In genomic region chr2:206083602-206084467, GRCh38 we compare ENCODE assay signal across 8 cellular contexts. TPM values are rescaled to one million over a fixed set of nuclear protein-coding genes. Genes with fewer than 3 reads are reported as not detected.
DNase-seq lines count a peak whose midpoint lies in the region; ATAC-seq, FAIRE-seq and TF ChIP-seq lines count a peak whose summit lies in the region.

No MANE protein-coding gene starts in this region.

- H2BK12ac ChIP-seq in H9 (ENCODE audit: insufficient read length, low read depth, low read length), result no peak overlapping the region

- no peak for TF ChIP-seq POLR2A in H54 (IDR thresholded peaks at IDR 0.05; ENCODE audit: low read depth, low read length)

- no peak overlapping the region for H3K23ac ChIP-seq in H9 (ENCODE audit: insufficient read length, low read depth, low read length)

- no peak overlapping the region for H4K5ac ChIP-seq in H9 (ENCODE audit: insufficient read length, low read depth, low read length)

- H4K8ac ChIP-seq in H9 (replicated peaks; ENCODE audit: insufficient read length, low read depth, low read length), result no peak overlapping the region

- H2AK5ac ChIP-seq in H9 (ENCODE audit: insufficient read length, low read length), result no peak overlapping the region

- no peak overlapping the region for H3K56ac ChIP-seq in H9 (ENCODE audit: insufficient read length, low read depth, low read length)

- H3K9me3 Mint-ChIP-seq in CD4-positive, alpha-beta T cell, result no peaks in the 10 kb centered on the region
- no peaks in the 10 kb centered on the region for H3K9me3 Mint-ChIP-seq in H9
- H3K9me3 Mint-ChIP-seq in effector memory CD8-positive, alpha-beta T cell, result no peaks in the 10 kb centered on the region

- no peaks in the 10 kb centered on the region for H4K20me1 ChIP-seq in H9 (ENCODE audit: control insufficient read depth, insufficient read depth, insufficient read length)

- H2BK20ac ChIP-seq in H9 (ENCODE audit: low read depth, low read length, poor library complexity, severe bottlenecking), result no peak overlapping the region

- peak overlapping the region; percentile 95 for H3K27ac ChIP-seq in CD4-positive, alpha-beta T cell (ENCODE audit: low read depth, low read length)
- H3K27ac ChIP-seq in H9 (ENCODE audit: insufficient read length, low read depth, low read length), result peak overlapping the region; percentile 98
- H3K27ac ChIP-seq in muscle layer of duodenum (ENCODE audit: low read length), result peak overlapping the region; percentile 99
- peak overlapping the region; percentile 53 to 100 for H3K27ac ChIP-seq in aorta (ENCODE audit: low read depth in 1 of 2, low read length in 2 of 2)

- H3K27me3 ChIP-seq in CD4-positive, alpha-beta T cell (ENCODE audit: control insufficient read depth, insufficient read depth, low read length), result no peaks in the 10 kb centered on the region
- H3K27me3 ChIP-seq in H9 (ENCODE audit: insufficient read depth, low read length) (no peaks in the 10 kb centered on the region), muscle layer of duodenum (ENCODE audit: low read depth, low read length) (no peaks in the 10 kb centered on the region), aorta (ENCODE audit: control insufficient read depth in 1 of 2, insufficient read depth in 2 of 2, low read length in 1 of 2) (no peaks in the 10 kb centered on the region)

- peaks cover 19% of the 10 kb centered on the region; the same call in 1 of the 2 replicates for H3K79me2 ChIP-seq in H9 (ENCODE audit: insufficient read depth, low read length)

- no peak for TF ChIP-seq CTCF in CD4-positive, alpha-beta T cell (IDR thresholded peaks at IDR 0.05)
- TF ChIP-seq CTCF in H9 (conservative IDR thresholded peaks at IDR 0.05), result no peak

- no peak overlapping the region for H2BK120ac ChIP-seq in H9 (ENCODE audit: low read depth, low read length, poor library complexity, severe bottlenecking)

- no peak for FAIRE-seq in H54 (lab: Jason Lieb, UNC)

- H3K23me2 ChIP-seq in H9 (ENCODE audit: insufficient read length, low read depth, low read length, poor library complexity, severe bottlenecking), result peaks cover 2% of the 10 kb centered on the region

- peak overlapping the region; percentile 91 for H3K4me2 ChIP-seq in H9 (ENCODE audit: insufficient read depth, insufficient read length, low read length)

- H3K79me1 ChIP-seq in H9 (ENCODE audit: insufficient read depth, low read depth, low read length, poor library complexity, severe bottlenecking), result no peaks in the 10 kb centered on the region

- peaks cover 23% of the 10 kb centered on the region for H3K36me3 Mint-ChIP-seq in CD4-positive, alpha-beta T cell (ENCODE audit: low read depth)
- peaks cover 4 to 20% (median 11%) of the 10 kb centered on the region in 3 experiments; a peak in 6 of 7 replicates for H3K36me3 Mint-ChIP-seq in H9 (ENCODE audit: insufficient read depth in 1 of 3, low read depth in 3 of 3)
- peaks cover 28% of the 10 kb centered on the region for H3K36me3 Mint-ChIP-seq in effector memory CD8-positive, alpha-beta T cell (ENCODE audit: insufficient read depth)

- H3K4me1 ChIP-seq in H9 (ENCODE audit: insufficient read depth, low read length) (peaks cover 14% of the 10 kb centered on the region; the same call in 1 of the 2 replicates), muscle layer of duodenum (ENCODE audit: control insufficient read depth in 1 of 2, insufficient read depth in 2 of 2, low read length in 2 of 2) (peaks cover 0 to 11% of the 10 kb centered on the region in 2 donors), aorta (ENCODE audit: control insufficient read depth in 1 of 2, insufficient read depth in 2 of 2, low read length in 2 of 2) (no peaks in the 10 kb centered on the region)

- ATAC-seq in CD4-positive, alpha-beta T cell (ENCODE audit: poor library complexity), result no peak
- ATAC-seq in effector memory CD8-positive, alpha-beta T cell (replicated peaks), result no peak
- no peak for ATAC-seq in aorta (ENCODE audit: low FRiP score)
- no peak for ATAC-seq in HG03045 (IDR thresholded peaks at IDR 0.05; ENCODE audit: unreplicated experiment)

- peak overlapping the region; percentile 92 for H3K27ac Mint-ChIP-seq in CD4-positive, alpha-beta T cell
- H3K27ac Mint-ChIP-seq in H9, result peak overlapping the region; percentile 98 to 100 (median 100)
- peak overlapping the region; percentile 99 to 100 for H3K27ac Mint-ChIP-seq in effector memory CD8-positive, alpha-beta T cell

- peaks cover 0 to 5% of the 10 kb centered on the region in 2 donors for H3K36me3 ChIP-seq in muscle layer of duodenum (ENCODE audit: control insufficient read depth in 1 of 2, insufficient read depth in 2 of 2, low read length in 2 of 2)
- H3K36me3 ChIP-seq in aorta (ENCODE audit: control insufficient read depth in 1 of 2, insufficient read depth in 2 of 2, low read length in 1 of 2), result no peaks in the 10 kb centered on the region

- H3K18ac ChIP-seq in H9 (ENCODE audit: insufficient read length, low read depth, low read length), result no peak overlapping the region

- H3K9ac ChIP-seq in H9 (ENCODE audit: extremely low read depth, insufficient read length, low read length), result peak overlapping the region; percentile 94

- no peak overlapping the region for H3T11ph ChIP-seq in H9 (ENCODE audit: low read length)

- H3K4me3 Mint-ChIP-seq in CD4-positive, alpha-beta T cell, result peak overlapping the region; percentile 98
- H3K4me3 Mint-ChIP-seq in H9, result peak overlapping the region; percentile 94 to 96
- peak overlapping the region; percentile 98 to 99 for H3K4me3 Mint-ChIP-seq in effector memory CD8-positive, alpha-beta T cell

- CTCF ChIA-PET in CD4-positive, alpha-beta T cell (lab: Charles Lee), result interaction anchor here (0.6 to 0.7 kb wide), 2 partner anchors 30 to 1544 kb away, joined by 3 read pairs; no protein-coding TSS in a partner anchor

- H3K4ac ChIP-seq in H9 (ENCODE audit: low read depth, low read length), result no peak overlapping the region

- H2BK5ac ChIP-seq in H9 (ENCODE audit: insufficient read length, low read length), result peak overlapping the region; percentile 58

- H3K4me3 ChIP-seq in muscle layer of duodenum (ENCODE audit: low read depth in 1 of 2, low read length in 2 of 2), result peak overlapping the region; percentile 86 to 98
- peak overlapping the region; percentile 97 to 98 for H3K4me3 ChIP-seq in aorta (ENCODE audit: low read length in 2 of 2)

- H3K27me3 Mint-ChIP-seq in CD4-positive, alpha-beta T cell, result no peaks in the 10 kb centered on the region
- H3K27me3 Mint-ChIP-seq in H9 (ENCODE audit: low read depth), result no peaks in the 10 kb centered on the region
- no peaks in the 10 kb centered on the region for H3K27me3 Mint-ChIP-seq in effector memory CD8-positive, alpha-beta T cell

- H2AFZ ChIP-seq in H9 (ENCODE audit: low read length), result no peak overlapping the region

- peak in 2 of 10 experiments; percentile 4 to 9 for DNase-seq in CD4-positive, alpha-beta T cell
- peak; percentile 86 for DNase-seq in H9
- peak; percentile 30 for DNase-seq in SW480 (ENCODE audit: low spot score)
- DNase-seq in effector memory CD8-positive, alpha-beta T cell, result peak in 1 of 3 experiments; percentile 8
- no peak for DNase-seq in aorta
- DNase-seq in H54 (ENCODE audit: insufficient read length, low spot score), result no peak

- no peak overlapping the region for H4K91ac ChIP-seq in H9 (ENCODE audit: insufficient read length, low read depth, low read length)

- POLR2A ChIA-PET in CD4-positive, alpha-beta T cell (lab: Charles Lee), result interaction anchor here (0.6 to 2.2 kb wide), 6 partner anchors 10 to 242 kb away, joined by 3 to 14 read pairs (median 4); partner anchors contain the start of genes EEF1B2 and NDUFS1

- H3K4me1 Mint-ChIP-seq in CD4-positive, alpha-beta T cell (ENCODE audit: low read depth), result peaks cover 61% of the 10 kb centered on the region
- peaks cover 32 to 50% of the 10 kb centered on the region in 2 experiments for H3K4me1 Mint-ChIP-seq in H9
- H3K4me1 Mint-ChIP-seq in effector memory CD8-positive, alpha-beta T cell (ENCODE audit: low read depth in 2 of 2), result peaks cover 34 to 44% of the 10 kb centered on the region in 2 donors

- H3K14ac ChIP-seq in H9 (ENCODE audit: insufficient read depth, low read length), result peak overlapping the region; percentile 42

- intact Hi-C loops in CD4-positive, alpha-beta T cell (cut with DNase I, micrococcal nuclease), result loop anchor here (5.0 to 10.0 kb wide), 4 partner anchors 59 to 1628 kb away; partner anchors contain the start of genes CCNYL1 (in 1 of the 2), FASTKD2 (in 1 of the 2), KLF7 (in 1 of the 2) and MDH1B (in 1 of the 2)
- intact Hi-C loops in aorta (cut with DNase I), result no loop called here

- no peaks in the 10 kb centered on the region for H3K9me3 ChIP-seq in CD4-positive, alpha-beta T cell (ENCODE audit: control insufficient read depth, low read length)
- no peaks in the 10 kb centered on the region for H3K9me3 ChIP-seq in H9 (ENCODE audit: control insufficient read depth, low read depth, low read length)
- H3K9me3 ChIP-seq in muscle layer of duodenum (ENCODE audit: control insufficient read depth in 1 of 2, low read length in 2 of 2), result no peaks in the 10 kb centered on the region
- H3K9me3 ChIP-seq in aorta (ENCODE audit: control insufficient read depth, low read length), result no peaks in the 10 kb centered on the region

- H2BK15ac ChIP-seq in H9 (ENCODE audit: low read depth, low read length), result no peak overlapping the region

- WGBS in H9 (ENCODE audit: extremely low coverage, insufficient read length, low lambda C conversion rate), result no CpG with 5 or more reads among the region's 14 CpGs
- 3 to 5% methylated on average over 14 of the region's 14 CpGs for WGBS in aorta, 2 donors

RNA-seq across cellular contexts. Expression of gene INO80D, which starts 2.1 kb away (rescaled TPM):
- 10 to 100 TPM; 45.3 to 48.9 TPM for total RNA-seq in CD4-positive, alpha-beta T cell
- total RNA-seq in H9 (2021), result 45.7 and 46.0 TPM in 2 replicates
- total RNA-seq in aorta, result 10 to 100 TPM; 28.4 to 33.5 TPM
- polyA plus RNA-seq in aorta, result 1 to 10 TPM in 1 of 2 donors, under 1 TPM in 1; 0.88 to 2.5 TPM

Comparison
In these comparisons a context has a peak if more than half of its experiments do, and no peak if none do; other contexts are left out.
1. DNase-seq: peak in H9 (single experiment) and SW480 (single experiment); none in aorta (0 of 2) and H54 (single experiment).
2. intact Hi-C loops: an anchor here in CD4-positive, alpha-beta T cell (5.0 to 10.0 kb wide); none called in aorta.
3. Peak in every context shown above with its lines, with median percentiles within 50 percentile points of each other: H3K27ac ChIP-seq, H3K27ac Mint-ChIP-seq and H3K4me3 Mint-ChIP-seq.